In genomic region chrX:16712116-16712824, GRCh38 we compare ENCODE assay signal across 8 cellular contexts. TPM values are rescaled to one million over a fixed set of nuclear protein-coding genes. Genes with fewer than 3 reads are reported as not detected.
DNase-seq lines count a peak whose midpoint lies in the region; ATAC-seq and TF ChIP-seq lines count a peak whose summit lies in the region.

Gene CTPS2 (minus strand): TSS chrX:16712669. CDS start chrX:16702902, 9,767 bp downstream.

- TF ChIP-seq CTCF in AG04450 (IDR thresholded peaks at IDR 0.05; ENCODE audit: low read depth, low read length), result no peak

- no peaks in the 10 kb centered on the region for H3K9me3 ChIP-seq in AG04450 (ENCODE audit: control insufficient read depth, insufficient read depth, low read length)
- H3K9me3 ChIP-seq in effector memory CD4-positive, alpha-beta T cell (ENCODE audit: control insufficient read depth, low read length), result no peaks in the 10 kb centered on the region

- ATAC-seq in GM18511 (IDR thresholded peaks at IDR 0.05; ENCODE audit: unreplicated experiment) (peak; percentile 83), HG02943 (IDR thresholded peaks at IDR 0.05; ENCODE audit: low read depth, unreplicated experiment) (peak; percentile 68)

- DNase-seq in AG04450 (ENCODE audit: low read depth, low spot score), result no peak
- peak; percentile 51 for DNase-seq in NCI-H345 (lab: John Stamatoyannopoulos, UW)
- peak; percentile 52 to 65 for DNase-seq in activated CD4-positive, alpha-beta T cell treated with anti-CD3 and anti-CD28 coated beads, Interleukin-2, amount 50 U/mL, for 48 hours
- peak in 1 of 3 donors; percentile 12 for DNase-seq in effector memory CD4-positive, alpha-beta T cell
- DNase-seq in lung microvascular endothelial cell (ENCODE audit: low read depth in 2 of 2), result peak; percentile 49 to 57
- DNase-seq in stimulated activated CD8-positive, alpha-beta memory T cell treated with anti-CD3 and anti-CD28 coated beads, Interleukin-15, amount 100 ng/mL, for 48 hours (ENCODE audit: low read depth in 2 of 2), result peak; percentile 23 to 28

- H3K27ac ChIP-seq in AG04450 (ENCODE audit: low read depth, low read length), result no peak within 1 kb of the TSS
- H3K27ac ChIP-seq in effector memory CD4-positive, alpha-beta T cell (ENCODE audit: insufficient read depth, low read length, poor library complexity, severe bottlenecking), result peak within 1 kb of the TSS; percentile 48

- no peaks in the 10 kb centered on the region for H3K36me3 ChIP-seq in effector memory CD4-positive, alpha-beta T cell (ENCODE audit: control insufficient read depth, insufficient read depth, low read length)

- H3K27me3 ChIP-seq in AG04450 (ENCODE audit: control insufficient read depth, insufficient read depth, low read length), result no peaks in the 10 kb centered on the region
- no peaks in the 10 kb centered on the region for H3K27me3 ChIP-seq in effector memory CD4-positive, alpha-beta T cell (replicated peaks; ENCODE audit: control insufficient read depth, insufficient read depth, low read length, poor library complexity, severe bottlenecking)

- H3K4me1 ChIP-seq in effector memory CD4-positive, alpha-beta T cell (ENCODE audit: control insufficient read depth, insufficient read depth, low read length, poor library complexity, severe bottlenecking), result peaks cover 7% of the 10 kb centered on the region

- POLR2A ChIA-PET in AG04450 (lab: Yijun Ruan, JAX), result no interaction called here

- peak within 1 kb of the TSS; percentile 66 for H3K4me3 ChIP-seq in AG04450 (ENCODE audit: low read depth, low read length)
- peak within 1 kb of the TSS; percentile 67 for H3K4me3 ChIP-seq in effector memory CD4-positive, alpha-beta T cell (ENCODE audit: insufficient read depth, low read depth, low read length, poor library complexity, severe bottlenecking)

- CTCF ChIA-PET in AG04450 (lab: Charles Lee), result no interaction called here

RNA-seq across cellular contexts. Expression of gene CTPS2, which starts in this region (rescaled TPM):
- 9.5 and 11.7 TPM in 2 replicates for polyA plus RNA-seq in AG04450 (2011; rRNA removed)
- 11.2 and 15.2 TPM in 2 replicates for polyA minus RNA-seq in AG04450 (2011; rRNA and poly(A)+ RNA removed)
- 9.2 and 11.1 TPM in 2 replicates for total RNA-seq in lung microvascular endothelial cell
